In genomic region chr10:79401015-79401921, GRCh38 we compare ENCODE assay signal across 1 cellular context.
TF ChIP-seq lines count a peak whose summit lies in the region.

No MANE protein-coding gene starts in this region.

TF ChIP-seq in IMR-90, 13 proteins besides CTCF, POLR2A, EP300 and RAD21 (continued from another document):
- TF ChIP-seq ELK1 (IDR thresholded peaks at IDR 0.05; ENCODE audit: borderline replicate concordance, low read depth, low read length) (no peak), RFX5 (IDR thresholded peaks at IDR 0.05; ENCODE audit: low read depth, low read length) (no peak), CHD1 (IDR thresholded peaks at IDR 0.05; ENCODE audit: low read depth, low read length) (no peak), USF2 (IDR thresholded peaks at IDR 0.05; ENCODE audit: low read depth, low read length) (no peak), RCOR1 (IDR thresholded peaks at IDR 0.05; ENCODE audit: insufficient replicate concordance, low read length) (no peak), NFE2L2 (IDR thresholded peaks at IDR 0.05; ENCODE audit: low read depth, low read length) (no peak), CEBPB (IDR thresholded peaks at IDR 0.05; ENCODE audit: low read depth, low read length) (no peak), BHLHE40 (IDR thresholded peaks at IDR 0.05; ENCODE audit: low read depth, low read length) (no peak), MAZ (IDR thresholded peaks at IDR 0.05; ENCODE audit: borderline replicate concordance, low read depth, low read length) (no peak), MXI1 (IDR thresholded peaks at IDR 0.05; ENCODE audit: borderline replicate concordance, low read depth, low read length) (no peak), FOS (IDR thresholded peaks at IDR 0.05; ENCODE audit: low read depth, low read length) (no peak)
